In the genomic region with DNA sequence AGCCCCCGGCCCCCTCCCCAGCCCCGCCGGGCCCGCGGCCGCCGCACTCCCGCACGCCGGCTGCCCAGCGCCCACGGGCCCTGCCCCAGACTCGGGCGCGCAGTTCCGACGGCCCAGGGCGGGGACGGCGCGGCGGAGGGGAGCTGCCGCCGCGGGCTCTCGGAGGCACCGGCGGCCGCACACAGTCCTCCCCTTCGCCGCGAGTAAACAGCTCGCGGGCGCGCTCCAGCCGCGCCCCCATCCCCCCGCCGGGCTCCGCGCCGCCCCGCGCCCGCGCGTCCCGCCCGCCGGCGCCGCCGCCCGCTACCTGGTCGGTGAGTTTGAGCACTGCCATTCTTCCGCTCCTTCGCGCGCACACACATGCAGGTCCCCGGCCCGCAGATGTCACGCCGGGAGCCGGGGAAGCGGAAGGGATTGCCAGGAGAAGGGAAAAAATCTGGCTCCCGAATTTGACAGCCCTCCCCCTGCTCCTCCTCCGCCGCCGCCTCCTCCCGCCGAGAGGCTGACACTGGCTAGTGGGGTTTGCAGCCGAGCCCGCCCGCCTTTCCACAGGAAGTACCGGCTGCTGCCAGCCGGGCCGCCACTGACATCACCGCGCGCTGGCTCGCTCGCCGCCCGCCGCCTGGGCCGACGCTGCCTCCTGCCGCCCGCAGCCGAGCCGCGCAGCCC, we compare ENCODE assay signal across 8 cellular contexts. TPM values are rescaled to one million over a fixed set of nuclear protein-coding genes. Genes with fewer than 3 reads are reported as not detected.
DNase-seq lines count a peak whose midpoint lies in the region; ATAC-seq and TF ChIP-seq lines count a peak whose summit lies in the region.

Gene ANKRD44, minus strand, starts transcription at position 510 of the 669 bp plus-strand sequence. Its CDS starts 176 bp downstream, at position 334.

- H3K27ac ChIP-seq in PC-3 (ENCODE audit: low read length), result no peak within 1 kb of the TSS

- peak; percentile 58 for ATAC-seq in GM21515 (IDR thresholded peaks at IDR 0.05; ENCODE audit: unreplicated experiment)
- ATAC-seq in PC-3, result peak; percentile 88

- H3K9ac ChIP-seq in PC-3 (ENCODE audit: low read length) (0 out of 2 replicates have a peak within 1 kb of the TSS, but pooled peaks have one; percentile 29), mucosa of stomach (ENCODE audit: low read length) (peak within 1 kb of the TSS; percentile 69)

- H3K4me2 ChIP-seq in PC-3 (ENCODE audit: low read length), result peak within 1 kb of the TSS; percentile 91

- H3K9me3 ChIP-seq in PC-3 (ENCODE audit: low read length) (no peaks in the 10 kb centered on the region), mucosa of stomach (ENCODE audit: control insufficient read depth, low read length) (no peaks in the 10 kb centered on the region)

- peak within 1 kb of the TSS; percentile 78 for H3K4me3 ChIP-seq in PC-3 (ENCODE audit: low read length)
- H3K4me3 ChIP-seq in epithelial cell of proximal tubule (ENCODE audit: low read depth, low read length), result peak within 1 kb of the TSS; percentile 77
- peak within 1 kb of the TSS; percentile 80 for H3K4me3 ChIP-seq in mucosa of stomach (ENCODE audit: low read length)

- H3F3A ChIP-seq in PC-3 (ENCODE audit: low read length, unreplicated experiment), result no peaks in the 10 kb centered on the region

- CTCF ChIA-PET in PC-3 (lab: Charles Lee), result no interaction called here

- BruUV-seq in PC-3 (replicated peaks; lab: Mats Ljungman, UMichigan), result no TSS peak

- H2AFZ ChIP-seq in PC-3 (ENCODE audit: low read length), result peak within 1 kb of the TSS; percentile 99

- H3K36me3 ChIP-seq in PC-3 (ENCODE audit: low read depth, low read length), result no peaks in the 10 kb centered on the region
- no peaks in the 10 kb centered on the region for H3K36me3 ChIP-seq in mucosa of stomach (ENCODE audit: control insufficient read depth, insufficient read depth, low read length)

- H3K27me3 ChIP-seq in PC-3 (ENCODE audit: low read length) (no peaks in the 10 kb centered on the region), mucosa of stomach (ENCODE audit: control insufficient read depth, insufficient read depth, low read length) (no peaks in the 10 kb centered on the region)

- intact Hi-C loops in PC-3 (cut with micrococcal nuclease), result loop anchor here (1.0 to 5.0 kb wide), 3 partner anchors 67 to 151 kb away; no protein-coding TSS in a partner anchor

- TF ChIP-seq CTCF in PC-3 (conservative IDR thresholded peaks at IDR 0.05; ENCODE audit: low read depth, low read length) (0 out of 2 replicates have a peak, but pooled peaks have one; percentile 7), epithelial cell of proximal tubule (conservative IDR thresholded peaks at IDR 0.05; ENCODE audit: low read depth, low read length) (no peak)

- H4K20me1 ChIP-seq in PC-3 (ENCODE audit: low read length), result 0 out of 2 replicates have a peak, but pooled peaks cover 4% of the 10 kb centered on the region

- no peaks in the 10 kb centered on the region for H3K79me2 ChIP-seq in PC-3 (ENCODE audit: low read length)

- H3K4me1 ChIP-seq in PC-3 (ENCODE audit: insufficient read depth, low read length) (peaks cover 32% of the 10 kb centered on the region), mucosa of stomach (ENCODE audit: control insufficient read depth, insufficient read depth, low read length) (peaks cover 6% of the 10 kb centered on the region)

- peak; percentile 60 for DNase-seq in DMS 273 treated with DMSO at 0.1 percent for 48 hours (lab: John Stamatoyannopoulos, UW)
- peak; percentile 74 for DNase-seq in HuH-7 (ENCODE audit: low spot score)
- DNase-seq in PC-3, result peak; percentile 80
- peak; percentile 85 for DNase-seq in activated T-cell treated with anti-CD3 and anti-CD28 coated beads for 48 hours (ENCODE audit: low read depth)
- no peak for DNase-seq in epithelial cell of proximal tubule (ENCODE audit: low read depth)
- peak; percentile 73 to 77 for DNase-seq in stimulated activated CD8-positive, alpha-beta memory T cell treated with anti-CD3 and anti-CD28 coated beads, Interleukin-7, amount 100 ng/mL, for 1 hour (ENCODE audit: low read depth in 2 of 2)

- POLR2A ChIA-PET in PC-3 (lab: Charles Lee; ENCODE audit: unreplicated experiment), result no interaction called here

- no peaks in the 10 kb centered on the region for H3K9me2 ChIP-seq in PC-3 (replicated peaks; ENCODE audit: low read length)

RNA-seq across cellular contexts. Expression of gene ANKRD44, which starts in this region (rescaled TPM):
- total RNA-seq in PC-3 (2014; rRNA removed) (2.4 and 28.7 TPM in 2 replicates), epithelial cell of proximal tubule (1.7 and 4.2 TPM in 2 replicates)
